10 cellular contexts compared by ENCODE assay signal in the genomic region with DNA sequence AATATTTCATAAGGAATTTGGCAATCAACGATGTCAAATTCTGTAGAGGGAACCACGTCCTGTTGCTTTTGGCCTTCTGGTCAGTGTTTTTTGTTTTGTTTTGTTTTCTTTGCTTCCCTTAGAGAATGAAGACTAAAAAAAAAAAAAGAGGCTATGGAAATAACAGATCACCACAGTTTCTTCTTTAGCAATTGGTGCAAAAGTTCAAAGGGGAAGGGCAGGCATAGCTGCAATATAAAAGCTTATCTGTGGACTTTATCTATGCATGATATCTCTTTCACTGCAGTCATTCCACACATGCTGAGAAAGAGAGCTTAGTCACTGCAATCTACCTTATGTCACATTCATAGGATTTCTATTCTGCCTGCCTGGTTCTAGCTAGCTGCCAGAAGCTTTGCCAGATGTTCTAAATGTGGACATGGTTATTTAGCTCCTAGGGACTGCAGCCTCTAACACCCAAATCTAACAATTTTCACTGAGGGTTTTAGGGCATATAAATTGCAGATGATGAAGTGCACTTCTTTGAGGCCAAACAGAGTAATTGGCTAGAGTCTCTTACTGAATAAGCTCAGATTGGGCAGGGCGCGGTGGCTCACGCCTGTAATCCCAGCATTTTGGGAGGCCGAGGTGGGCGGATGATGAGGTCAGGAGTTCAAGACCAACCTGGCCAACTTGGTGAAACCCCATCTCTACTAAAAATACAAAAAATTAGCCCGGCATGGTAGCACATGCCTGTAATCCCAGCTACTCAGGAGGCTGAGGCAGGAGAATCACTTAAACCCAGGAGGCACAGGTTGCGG.
DNase-seq lines count a peak whose midpoint lies in the region; ATAC-seq and TF ChIP-seq lines count a peak whose summit lies in the region.
"Had no signal": no experiment of that assay in that cellular context is flagged by ENCODE, and none has a peak within 500 bp of the region (broad histone marks: within the 10 kb centered on the region; RNA-seq: fewer than 3 reads in every experiment).

No MANE protein-coding gene starts in this region.

- no peaks in the 10 kb centered on the region for H3K36me3 ChIP-seq in MG63
- no peaks in the 10 kb centered on the region for H3K36me3 ChIP-seq in mesenchymal stem cell (ENCODE audit: control insufficient read depth in 1 of 2, insufficient read depth in 2 of 2, low read depth in 1 of 2, low read length in 2 of 2)

- WGBS in mesenchymal stem cell = 79% methylated on average over 9 of the region's 9 CpGs

- H3K23ac ChIP-seq in mesenchymal stem cell (ENCODE audit: low read length in 2 of 2) = no peak overlapping the region

- H2BK120ac ChIP-seq in mesenchymal stem cell (ENCODE audit: low read depth, low read length) = no peak overlapping the region

- H3K79me1 ChIP-seq in mesenchymal stem cell (replicated peaks; ENCODE audit: low read length, poor library complexity, severe bottlenecking) = no peaks in the 10 kb centered on the region

- no peak overlapping the region for H3K4ac ChIP-seq in mesenchymal stem cell (ENCODE audit: low read depth in 1 of 2, low read length in 2 of 2)

- no peak overlapping the region for H3K4me3 ChIP-seq in MG63
- no peak overlapping the region for H3K4me3 ChIP-seq in cardiac fibroblast (replicated peaks in 1 of 2; ENCODE audit: low read depth in 2 of 2, low read length in 2 of 2)
- no peak overlapping the region for H3K4me3 ChIP-seq in mesenchymal stem cell (ENCODE audit: insufficient read depth in 1 of 2, low read depth in 1 of 2, low read length in 2 of 2)

- no peak overlapping the region for H2AFZ ChIP-seq in mesenchymal stem cell (ENCODE audit: low read depth, low read length)

- peaks cover 4% of the 10 kb centered on the region for H3K9me3 ChIP-seq in MG63
- no peaks in the 10 kb centered on the region for H3K9me3 ChIP-seq in mesenchymal stem cell (ENCODE audit: control insufficient read depth, low read length)

- H3K4me2 ChIP-seq in mesenchymal stem cell (ENCODE audit: low read length, poor library complexity, severe bottlenecking) = no peak overlapping the region

- H2AK5ac ChIP-seq in mesenchymal stem cell (ENCODE audit: low read length, severe bottlenecking) = no peak overlapping the region

- H3K18ac ChIP-seq in mesenchymal stem cell (ENCODE audit: low read depth in 1 of 2, low read length in 2 of 2) = no peak overlapping the region

- H3K27me3 ChIP-seq in MG63 (no peaks in the 10 kb centered on the region), mesenchymal stem cell (ENCODE audit: control insufficient read depth in 1 of 2, insufficient read depth in 1 of 2, low read length in 2 of 2) (no peaks in the 10 kb centered on the region)

- no peak overlapping the region for H2BK5ac ChIP-seq in mesenchymal stem cell (ENCODE audit: low read depth, low read length, poor library complexity, severe bottlenecking)

- peak overlapping the region; percentile 4 for H3K9ac ChIP-seq in mesenchymal stem cell (ENCODE audit: low read length)

- H3K4me1 ChIP-seq in mesenchymal stem cell (ENCODE audit: control insufficient read depth, insufficient read depth, low read depth, low read length) = no peaks in the 10 kb centered on the region

- ATAC-seq in HG02642 (IDR thresholded peaks at IDR 0.05; ENCODE audit: poor library complexity, unreplicated experiment) = no peak
- ATAC-seq: natural killer cell treated with Interleukin-12 subunit alpha and Interleukin-12 subunit beta and Interleukin-15 and Interleukin-18, amount 100 ng/mL, for 72 hours had no signal

- peak overlapping the region in 1 of 2 experiments; percentile 21 for H2BK12ac ChIP-seq in mesenchymal stem cell (ENCODE audit: low read length in 2 of 2)

- in situ Hi-C loops in GM13976 (cut with MboI; ENCODE audit: low sequenced_read_pairs, unreplicated experiment) = no loop called here

- DNase-seq in AG08395 (ENCODE audit: low spot score) (peak; percentile 71), MG63 (peak; percentile 64), cardiac fibroblast (ENCODE audit: low read depth in 2 of 2) (peak; percentile 93 to 94), mesenchymal stem cell (peak; percentile 81), Kasumi-1 (lab: John Stamatoyannopoulos, UW) (no peak), NCI-H2029 treated with DMSO at 0.1 percent for 48 hours (lab: John Stamatoyannopoulos, UW) (no peak), GM13976 (ENCODE audit: low spot score) (no peak)
- DNase-seq: NCI-H2029 had no signal

- no peak overlapping the region for H2BK15ac ChIP-seq in mesenchymal stem cell (ENCODE audit: low read depth, poor library complexity, severe bottlenecking)

- H4K91ac ChIP-seq in mesenchymal stem cell (ENCODE audit: low read length) = no peak overlapping the region

- TF ChIP-seq CTCF in cardiac fibroblast (IDR thresholded peaks at IDR 0.05; ENCODE audit: low read depth, low read length) = no peak
- no peak for TF ChIP-seq CTCF in GM13976 (IDR thresholded peaks at IDR 0.05; ENCODE audit: borderline replicate concordance, control extremely low read depth, extremely low read depth, insufficient read depth, missing control alignments)

- no peak overlapping the region for H4K8ac ChIP-seq in mesenchymal stem cell (ENCODE audit: low read length)

- no peak overlapping the region for H3K27ac ChIP-seq in mesenchymal stem cell (ENCODE audit: low read length, poor library complexity, severe bottlenecking)

- H3K14ac ChIP-seq in mesenchymal stem cell (ENCODE audit: low read length in 2 of 2) = no peak overlapping the region

Comparison
In these comparisons a context has a peak if more than half of its experiments do, and no peak if none do; other contexts are left out.
1. DNase-seq: peak in AG08395 (single experiment), MG63 (single experiment), cardiac fibroblast (2 of 2) and mesenchymal stem cell (single experiment); none in Kasumi-1 (0 of 2), NCI-H2029 treated with DMSO at 0.1 percent for 48 hours (single experiment) and GM13976 (single experiment).